ENCODE assay signal across 1 cellular context in genomic region chr4:186643501-186644315, GRCh38.
A peak's percentile ranks its signal among the peaks of the same experiment; 100 is the strongest.
TF ChIP-seq lines count a peak whose summit lies in the region.

No MANE protein-coding gene starts in this region.

TF ChIP-seq in HepG2, 621 proteins besides CTCF, POLR2A, EP300 and RAD21 (continued from another document and continues in another):
- TF ChIP-seq PATZ1 (CRISPR knock-in tag; IDR thresholded peaks at IDR 0.05), result peak; percentile 64
- TF ChIP-seq ZNF431 (CRISPR knock-in tag; IDR thresholded peaks at IDR 0.05; ENCODE audit: borderline replicate concordance, low read depth), result no peak
- TF ChIP-seq ESRRA (CRISPR knock-in tag; IDR thresholded peaks at IDR 0.05; ENCODE audit: low read depth), result no peak
- no peak for TF ChIP-seq KDM2A (CRISPR knock-in tag; IDR thresholded peaks at IDR 0.05; ENCODE audit: borderline replicate concordance, low read depth)
- TF ChIP-seq ZNF18 (CRISPR knock-in tag; IDR thresholded peaks at IDR 0.05; ENCODE audit: insufficient replicate concordance), result peak; percentile 17
- no peak for TF ChIP-seq ZNF766 (CRISPR knock-in tag; IDR thresholded peaks at IDR 0.05; ENCODE audit: borderline replicate concordance)
- TF ChIP-seq GPN1 (CRISPR knock-in tag; IDR thresholded peaks at IDR 0.05; ENCODE audit: borderline replicate concordance), result no peak
- no peak for TF ChIP-seq POLR2G (IDR thresholded peaks at IDR 0.05; ENCODE audit: low read depth, low read length)
- TF ChIP-seq ZNF275 (CRISPR knock-in tag; IDR thresholded peaks at IDR 0.05; ENCODE audit: borderline replicate concordance), result no peak
- TF ChIP-seq ZBTB7A (CRISPR knock-in tag; IDR thresholded peaks at IDR 0.05), result no peak
- no peak for TF ChIP-seq NCOA1 (CRISPR knock-in tag; IDR thresholded peaks at IDR 0.05)
- TF ChIP-seq ZNF136 (CRISPR knock-in tag; IDR thresholded peaks at IDR 0.05; ENCODE audit: low read depth), result no peak
- TF ChIP-seq ETV6 (CRISPR knock-in tag; conservative IDR thresholded peaks at IDR 0.05), result no peak
- TF ChIP-seq ZNF780A (CRISPR knock-in tag; IDR thresholded peaks at IDR 0.05), result no peak
- no peak for TF ChIP-seq CSRNP2 (CRISPR knock-in tag; conservative IDR thresholded peaks at IDR 0.05; ENCODE audit: low read depth)
- TF ChIP-seq FOXA3 (CRISPR knock-in tag; IDR thresholded peaks at IDR 0.05), result peak; percentile 74
- TF ChIP-seq GPBP1L1 (CRISPR knock-in tag; IDR thresholded peaks at IDR 0.05), result no peak
- no peak for TF ChIP-seq ZBTB8A (CRISPR knock-in tag; IDR thresholded peaks at IDR 0.05; ENCODE audit: borderline replicate concordance, low read depth)
- TF ChIP-seq GMEB2 (CRISPR knock-in tag; IDR thresholded peaks at IDR 0.05; ENCODE audit: low read depth), result no peak; the same call in 1 of the 2 replicates
- TF ChIP-seq DMAP1 (CRISPR knock-in tag; IDR thresholded peaks at IDR 0.05), result no peak
- TF ChIP-seq ZNF781 (CRISPR knock-in tag; IDR thresholded peaks at IDR 0.05; ENCODE audit: borderline replicate concordance, not compliant biosample characterization), result no peak
- TF ChIP-seq ZNF232 (CRISPR knock-in tag; IDR thresholded peaks at IDR 0.05; ENCODE audit: borderline replicate concordance), result no peak
- TF ChIP-seq NR2F1 (CRISPR knock-in tag; IDR thresholded peaks at IDR 0.05), result peak in 1 of 2 experiments; percentile 70; a peak in 2 of 4 replicates
- no peak for TF ChIP-seq POGK (CRISPR knock-in tag; conservative IDR thresholded peaks at IDR 0.05)
- no peak for TF ChIP-seq GABPB1 (CRISPR knock-in tag; IDR thresholded peaks at IDR 0.05)
- no peak for TF ChIP-seq ZNF556 (CRISPR knock-in tag; IDR thresholded peaks at IDR 0.05; ENCODE audit: borderline replicate concordance)
- TF ChIP-seq ZNF552 (CRISPR knock-in tag; IDR thresholded peaks at IDR 0.05; ENCODE audit: borderline replicate concordance), result no peak
- TF ChIP-seq JUND (CRISPR knock-in tag; IDR thresholded peaks at IDR 0.05), result peak; percentile 90
- TF ChIP-seq TSC22D2 (CRISPR knock-in tag; IDR thresholded peaks at IDR 0.05; ENCODE audit: borderline replicate concordance), result no peak
- no peak for TF ChIP-seq HDAC6 (IDR thresholded peaks at IDR 0.05; ENCODE audit: low read depth, low read length)
- TF ChIP-seq ELF3 (CRISPR knock-in tag; IDR thresholded peaks at IDR 0.05), result peak; percentile 70; the same call in 1 of the 2 replicates
- no peak for TF ChIP-seq ZNF678 (CRISPR knock-in tag; IDR thresholded peaks at IDR 0.05)
- peak; percentile 90 for TF ChIP-seq CEBPG (CRISPR knock-in tag; IDR thresholded peaks at IDR 0.05)
- no peak for TF ChIP-seq PLRG1 (conservative IDR thresholded peaks at IDR 0.05)
- no peak for TF ChIP-seq IKZF4 (CRISPR knock-in tag; IDR thresholded peaks at IDR 0.05; ENCODE audit: borderline replicate concordance, low read depth, not compliant biosample characterization)
- TF ChIP-seq RNF219 (CRISPR knock-in tag; IDR thresholded peaks at IDR 0.05), result no peak
- TF ChIP-seq RBM22 (optimal IDR thresholded peaks at IDR 0.05; ENCODE audit: low read length), result peak; percentile 21
- TF ChIP-seq SMAD3 (CRISPR knock-in tag; IDR thresholded peaks at IDR 0.05), result peak; percentile 87
- TF ChIP-seq ZNF264 (CRISPR knock-in tag; IDR thresholded peaks at IDR 0.05), result no peak
- TF ChIP-seq ZNF274 (CRISPR knock-in tag; IDR thresholded peaks at IDR 0.05), result no peak
- TF ChIP-seq UBTF (CRISPR knock-in tag; IDR thresholded peaks at IDR 0.05), result no peak
- TF ChIP-seq NR2F6 (IDR thresholded peaks at IDR 0.05), result peak; percentile 46
- TF ChIP-seq NR2F6 (CRISPR knock-in tag; IDR thresholded peaks at IDR 0.05), result peak; percentile 31; the same call in 1 of the 2 replicates
- no peak; the same call in 1 of the 2 replicates for TF ChIP-seq SKIL (CRISPR knock-in tag; IDR thresholded peaks at IDR 0.05; ENCODE audit: borderline replicate concordance)
- no peak for TF ChIP-seq ZNF501 (CRISPR knock-in tag; IDR thresholded peaks at IDR 0.05)
- no peak for TF ChIP-seq REL (CRISPR knock-in tag; conservative IDR thresholded peaks at IDR 0.05)
- peak; percentile 37; the same call in 1 of the 2 replicates for TF ChIP-seq ATF7 (IDR thresholded peaks at IDR 0.05)
- TF ChIP-seq ATF7 (CRISPR knock-in tag; IDR thresholded peaks at IDR 0.05), result no peak
- TF ChIP-seq RFXAP (CRISPR knock-in tag; IDR thresholded peaks at IDR 0.05; ENCODE audit: borderline replicate concordance), result no peak
- peak; percentile 79; the same call in 1 of the 2 replicates for TF ChIP-seq HMG20A (CRISPR knock-in tag; IDR thresholded peaks at IDR 0.05; ENCODE audit: borderline replicate concordance)
